ENCODE assay signal across 18 cellular contexts in the genomic region with DNA sequence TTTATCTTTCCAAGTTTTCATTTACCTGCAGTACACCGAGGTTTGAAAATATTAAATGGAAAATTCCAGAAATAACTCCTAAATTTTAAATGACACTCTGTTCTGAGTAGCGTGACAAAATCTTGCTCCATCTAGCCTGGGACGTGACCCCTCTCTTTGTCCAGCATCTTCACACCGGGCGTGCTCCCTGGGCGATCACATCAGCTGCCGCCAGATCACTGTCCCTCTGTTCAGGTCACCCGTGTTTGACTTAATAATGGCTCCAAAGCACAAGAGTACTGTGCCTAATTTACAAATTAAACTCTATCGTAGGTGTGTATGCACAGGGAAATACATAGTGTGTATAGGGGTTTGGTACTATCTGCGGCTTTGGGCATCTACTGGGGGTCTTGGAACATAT. TPM values are rescaled to one million over a fixed set of nuclear protein-coding genes. Genes with fewer than 3 reads are reported as not detected.
DNase-seq lines count a peak whose midpoint lies in the region; ATAC-seq and TF ChIP-seq lines count a peak whose summit lies in the region.
"Had no signal": no experiment of that assay in that cellular context is flagged by ENCODE, and none has a peak within 500 bp of the region (broad histone marks: within the 10 kb centered on the region; RNA-seq: fewer than 3 reads in every experiment).

No MANE protein-coding gene starts in this region.

- H3K79me2 ChIP-seq in OCI-LY7 (ENCODE audit: insufficient read depth, low read depth, low read length) = no peaks in the 10 kb centered on the region

- no peaks in the 10 kb centered on the region for H3K9me3 ChIP-seq in OCI-LY7 (ENCODE audit: low read length)
- no peaks in the 10 kb centered on the region for H3K9me3 ChIP-seq in stomach smooth muscle (ENCODE audit: control insufficient read depth in 2 of 2, low read length in 2 of 2)
- H3K9me3 ChIP-seq: gastroesophageal sphincter, HAP-1, MG63, mucosa of descending colon had no signal

- H3K4me2 ChIP-seq in OCI-LY7 (ENCODE audit: low read length) = peak overlapping the region; percentile 85

- H3K4me3 ChIP-seq in OCI-LY7 (ENCODE audit: low read depth, low read length, poor library complexity, severe bottlenecking) (no peak overlapping the region), stomach smooth muscle (ENCODE audit: low read length in 2 of 2) (peak overlapping the region in 1 of 2 donors; percentile 13)
- H3K4me3 ChIP-seq: coronary artery, gastroesophageal sphincter, HAP-1, MG63, mucosa of descending colon had no signal

- no peaks in the 10 kb centered on the region for H4K20me1 ChIP-seq in OCI-LY7 (ENCODE audit: insufficient read depth, low read length)

- no peak overlapping the region for H3K27ac Mint-ChIP-seq in activated naive CD4-positive, alpha-beta T cell treated with anti-CD3 and anti-CD28 coated beads, Interleukin-2, amount 10 ng/mL, durations not matched to agents 7 days and 5 days
- H3K27ac Mint-ChIP-seq in activated naive CD8-positive, alpha-beta T cell treated with anti-CD3 and anti-CD28 coated beads, Interleukin-2, amount 10 ng/mL, durations not matched to agents 7 days and 5 days = peak overlapping the region; percentile 65

- no peaks in the 10 kb centered on the region for H3K9me2 ChIP-seq in OCI-LY7 (ENCODE audit: insufficient read depth, low read length)

- no TSS peak for BruUV-seq in OCI-LY7 (replicated peaks; lab: Mats Ljungman, UMichigan)

- peak overlapping the region; percentile 42; the same call in 1 of the 2 replicates for H2AFZ ChIP-seq in OCI-LY7 (ENCODE audit: low read length)

- H3K4me1 ChIP-seq in OCI-LY7 (ENCODE audit: insufficient read depth, low read length, poor library complexity, severe bottlenecking) = peaks cover 57% of the 10 kb centered on the region
- H3K4me1 ChIP-seq in stomach smooth muscle (ENCODE audit: control insufficient read depth, insufficient read depth, low read length) = peaks cover 33% of the 10 kb centered on the region
- H3K4me1 ChIP-seq: HAP-1 had no signal

- CTCF ChIA-PET in activated naive CD4-positive, alpha-beta T cell treated with anti-CD3 and anti-CD28 coated beads, Interleukin-2, amount 10 ng/mL, durations not matched to agents 7 days and 5 days (lab: Charles Lee) = interaction anchor here (2.2 to 7.7 kb wide), 2 partner anchors 25 to 84 kb away, joined by 5 to 68 read pairs; no protein-coding TSS in a partner anchor
- CTCF ChIA-PET in OCI-LY7 (lab: Charles Lee; ENCODE audit: unreplicated experiment) = no interaction called here

- H3K9me3 Mint-ChIP-seq in activated naive CD4-positive, alpha-beta T cell treated with anti-CD3 and anti-CD28 coated beads, Interleukin-2, amount 10 ng/mL, durations not matched to agents 7 days and 5 days = no peaks in the 10 kb centered on the region
- no peaks in the 10 kb centered on the region for H3K9me3 Mint-ChIP-seq in activated naive CD8-positive, alpha-beta T cell treated with anti-CD3 and anti-CD28 coated beads, Interleukin-2, amount 10 ng/mL, durations not matched to agents 7 days and 5 days
- H3K9me3 Mint-ChIP-seq: neural crest cell had no signal

- no peak for TF ChIP-seq CTCF in OCI-LY7 (conservative IDR thresholded peaks at IDR 0.05; ENCODE audit: low read length)

- ATAC-seq in activated naive CD8-positive, alpha-beta T cell treated with anti-CD3 and anti-CD28 coated beads, Interleukin-2, amount 10 ng/mL, durations not matched to agents 7 days and 5 days (ENCODE audit: low read depth) = no peak
- ATAC-seq: gastroesophageal sphincter, mucosa of descending colon had no signal

- no peaks in the 10 kb centered on the region for H3K27me3 Mint-ChIP-seq in activated naive CD4-positive, alpha-beta T cell treated with anti-CD3 and anti-CD28 coated beads, Interleukin-2, amount 10 ng/mL, durations not matched to agents 7 days and 5 days
- H3K27me3 Mint-ChIP-seq in activated naive CD8-positive, alpha-beta T cell treated with anti-CD3 and anti-CD28 coated beads, Interleukin-2, amount 10 ng/mL, durations not matched to agents 7 days and 5 days = no peaks in the 10 kb centered on the region

- H3K36me3 Mint-ChIP-seq in activated naive CD4-positive, alpha-beta T cell treated with anti-CD3 and anti-CD28 coated beads, Interleukin-2, amount 10 ng/mL, durations not matched to agents 7 days and 5 days = peaks cover 61% of the 10 kb centered on the region
- H3K36me3 Mint-ChIP-seq in activated naive CD8-positive, alpha-beta T cell treated with anti-CD3 and anti-CD28 coated beads, Interleukin-2, amount 10 ng/mL, durations not matched to agents 7 days and 5 days = peaks cover 38% of the 10 kb centered on the region

- peak overlapping the region in 1 of 2 donors; percentile 35 for H3K9ac ChIP-seq in stomach smooth muscle (ENCODE audit: low read length in 2 of 2)

- H3K27me3 ChIP-seq in stomach smooth muscle (ENCODE audit: control insufficient read depth in 1 of 2, insufficient read depth in 2 of 2, low read length in 2 of 2) = no peaks in the 10 kb centered on the region
- H3K27me3 ChIP-seq: gastroesophageal sphincter, MG63 had no signal

- peak; percentile 3 for DNase-seq in activated naive CD4-positive, alpha-beta T cell treated with anti-CD3 and anti-CD28 coated beads, Interleukin-2, amount 10 ng/mL, durations not matched to agents 7 days and 5 days
- no peak for DNase-seq in activated naive CD4-positive, alpha-beta T cell treated with anti-CD3 and anti-CD28 coated beads, Interleukin-2, amount 50 U/mL, for 16 hours
- DNase-seq in OCI-LY7 (ENCODE audit: low spot score) = no peak
- DNase-seq in activated naive CD8-positive, alpha-beta T cell treated with anti-CD3 and anti-CD28 coated beads, Interleukin-2, amount 10 ng/mL, durations not matched to agents 7 days and 5 days = no peak
- no peak for DNase-seq in putamen (ENCODE audit: low spot score)
- no peak for DNase-seq in glomerular visceral epithelial cell (ENCODE audit: extremely low spot score)
- DNase-seq: activated gamma-delta T cell, DMS 273 treated with DMSO at 0.1 percent for 48 hours, KBM-7, MG63, mucosa of descending colon, NCI-H82, Right ventricle myocardium superior had no signal

- peak overlapping the region; percentile 97 for H3K4me3 Mint-ChIP-seq in activated naive CD4-positive, alpha-beta T cell treated with anti-CD3 and anti-CD28 coated beads, Interleukin-2, amount 10 ng/mL, durations not matched to agents 7 days and 5 days
- peak overlapping the region; percentile 80 for H3K4me3 Mint-ChIP-seq in activated naive CD8-positive, alpha-beta T cell treated with anti-CD3 and anti-CD28 coated beads, Interleukin-2, amount 10 ng/mL, durations not matched to agents 7 days and 5 days
- H3K4me3 Mint-ChIP-seq: neural crest cell had no signal

- POLR2A ChIA-PET in OCI-LY7 (lab: Charles Lee) = interaction anchor here (0.6 to 1.2 kb wide), 5 partner anchors 63 to 1585 kb away, joined by 3 read pairs; no protein-coding TSS in a partner anchor
- POLR2A ChIA-PET in activated naive CD8-positive, alpha-beta T cell treated with anti-CD3 and anti-CD28 coated beads, Interleukin-2, amount 10 ng/mL, durations not matched to agents 7 days and 5 days (lab: Charles Lee) = interaction anchor here (3.8 to 4.2 kb wide), 2 partner anchors 23 to 84 kb away, joined by 44 to 46 read pairs; a partner anchor contains a TSS

- no peaks in the 10 kb centered on the region for H3K36me3 ChIP-seq in OCI-LY7 (ENCODE audit: insufficient read depth, low read length)
- H3K36me3 ChIP-seq in stomach smooth muscle (ENCODE audit: control insufficient read depth in 2 of 2, insufficient read depth in 2 of 2, low read length in 2 of 2) = no peaks in the 10 kb centered on the region
- H3K36me3 ChIP-seq: gastroesophageal sphincter, HAP-1, MG63 had no signal

- peaks cover 80% of the 10 kb centered on the region for H3K4me1 Mint-ChIP-seq in activated naive CD4-positive, alpha-beta T cell treated with anti-CD3 and anti-CD28 coated beads, Interleukin-2, amount 10 ng/mL, durations not matched to agents 7 days and 5 days
- peaks cover 51% of the 10 kb centered on the region for H3K4me1 Mint-ChIP-seq in activated naive CD8-positive, alpha-beta T cell treated with anti-CD3 and anti-CD28 coated beads, Interleukin-2, amount 10 ng/mL, durations not matched to agents 7 days and 5 days

- intact Hi-C loops in OCI-LY7 (cut with micrococcal nuclease; ENCODE audit: unreplicated experiment) = no loop called here

- no peak overlapping the region for H3K27ac ChIP-seq in OCI-LY7 (ENCODE audit: low read depth, low read length, poor library complexity, severe bottlenecking)
- peak overlapping the region; percentile 50 for H3K27ac ChIP-seq in stomach smooth muscle (ENCODE audit: low read length)
- H3K27ac ChIP-seq: coronary artery, gastroesophageal sphincter had no signal

RNA-seq across cellular contexts. Expression of a gene that starts 6.1 kb away (rescaled TPM):
- total RNA-seq in OCI-LY7 (2014; rRNA removed; shearing (Covaris generic)) = 28.7 and 30.2 TPM in 2 replicates
- total RNA-seq in OCI-LY7 (2022) = 21.4 and 24.4 TPM in 2 replicates
- 10 to 100 TPM; 23.4 to 26.2 TPM for total RNA-seq in activated naive CD8-positive, alpha-beta T cell treated with anti-CD3 and anti-CD28 coated beads, Interleukin-2, amount 10 ng/mL, durations not matched to agents 7 days and 5 days

RNA-seq across cellular contexts. Expression of a gene that starts 23.3 kb away (rescaled TPM):
- total RNA-seq in OCI-LY7 (2014; rRNA removed; shearing (Covaris generic)) = 13.7 and 16.2 TPM in 2 replicates
- total RNA-seq in OCI-LY7 (2022) = 22.8 and 23.6 TPM in 2 replicates
- total RNA-seq in activated naive CD8-positive, alpha-beta T cell treated with anti-CD3 and anti-CD28 coated beads, Interleukin-2, amount 10 ng/mL, durations not matched to agents 7 days and 5 days = 10 to 100 TPM; 45.7 to 50.4 TPM
